In genomic region chr2:194103941-194104655, GRCh38 we compare ENCODE assay signal across 12 cellular contexts.
A peak's percentile ranks its signal among the peaks of the same experiment; 100 is the strongest.
DNase-seq lines count a peak whose midpoint lies in the region; ATAC-seq lines count a peak whose summit lies in the region.
"Had no signal": no experiment of that assay in that cellular context is flagged by ENCODE, and none has a peak within 500 bp of the region (broad histone marks: within the 10 kb centered on the region; RNA-seq: fewer than 3 reads in every experiment).

No MANE protein-coding gene starts in this region.

- DNase-seq in RPMI8226 (peak; percentile 11), RKO (ENCODE audit: low spot score) (no peak), COR-L47 (lab: John Stamatoyannopoulos, UW) (no peak), medulla oblongata (ENCODE audit: extremely low spot score) (no peak)
- no peak for DNase-seq in activated effector memory CD4-positive, alpha-beta T cell treated with Interleukin-2 at 50 U/mL for 16 hours
- DNase-seq: activated CD8-positive, alpha-beta memory T cell treated with anti-CD3 and anti-CD28 coated beads, Interleukin-2, amount 10 ng/mL, durations not matched to agents 7 days and 5 days; NCI-H1417; NCI-H526 treated with DMSO at 0.1 percent for 48 hours; T-helper 9 cell had no signal

- ATAC-seq in GM18498 (IDR thresholded peaks at IDR 0.05; ENCODE audit: unreplicated experiment) (peak; percentile 19), GM19463 (IDR thresholded peaks at IDR 0.05; ENCODE audit: unreplicated experiment) (peak; percentile 3), HG03064 (IDR thresholded peaks at IDR 0.05; ENCODE audit: low read depth, unreplicated experiment) (peak; percentile 30)
- ATAC-seq: activated CD8-positive, alpha-beta memory T cell treated with anti-CD3 and anti-CD28 coated beads, Interleukin-2, amount 10 ng/mL, durations not matched to agents 7 days and 5 days had no signal
